Comparison of ENCODE assay signal across 20 cellular contexts in genomic region chr2:239898292-239898925, GRCh38.
"Had no signal": no experiment of that assay in that cellular context is flagged by ENCODE, and none has a peak within 500 bp of the region (broad histone marks: within the 10 kb centered on the region; RNA-seq: fewer than 3 reads in every experiment).

No MANE protein-coding gene starts in this region.

- H3K4me1 ChIP-seq: esophagus squamous epithelium, gastrocnemius medialis, prostate gland, suprapubic skin, transverse colon had no signal

- H3K36me3 Mint-ChIP-seq: activated naive CD8-positive, alpha-beta T cell treated with anti-CD3 and anti-CD28 coated beads for 36 hours; natural killer cell had no signal

- H3K36me3 ChIP-seq: esophagus squamous epithelium, gastrocnemius medialis, prostate gland, suprapubic skin, transverse colon had no signal

- H3K9me3 ChIP-seq: esophagus squamous epithelium, gastrocnemius medialis, prostate gland, suprapubic skin, transverse colon had no signal

- H3K4me3 ChIP-seq: dorsolateral prefrontal cortex, esophagus squamous epithelium, gastrocnemius medialis, prostate gland, suprapubic skin, transverse colon had no signal

- H3K27ac ChIP-seq: dorsolateral prefrontal cortex, esophagus squamous epithelium, gastrocnemius medialis, prostate gland, suprapubic skin, transverse colon had no signal

- ATAC-seq: activated T-helper 17 cell treated with anti-CD3 and anti-CD28 coated beads, Interleukin-2, amount 50 U/mL, for 72 hours; gastrocnemius medialis; left ventricle myocardium superior; natural killer cell; stimulated activated naive CD8-positive, alpha-beta T cell treated with anti-CD3 and anti-CD28 coated beads, Interleukin-15, amount 100 ng/mL, for 72 hours had no signal

- H3K4me3 Mint-ChIP-seq: activated naive CD8-positive, alpha-beta T cell treated with anti-CD3 and anti-CD28 coated beads for 36 hours; activated T-helper 17 cell treated with anti-CD3 and anti-CD28 coated beads, Interleukin-2, amount 50 U/mL, for 72 hours; central memory CD8-positive, alpha-beta T cell; natural killer cell; stimulated activated naive CD8-positive, alpha-beta T cell treated with anti-CD3 and anti-CD28 coated beads, Interleukin-15, amount 100 ng/mL, for 72 hours had no signal

- H3K9me3 Mint-ChIP-seq: activated naive CD8-positive, alpha-beta T cell treated with anti-CD3 and anti-CD28 coated beads for 36 hours; activated T-helper 17 cell treated with anti-CD3 and anti-CD28 coated beads, Interleukin-2, amount 50 U/mL, for 72 hours; central memory CD8-positive, alpha-beta T cell; natural killer cell; stimulated activated naive CD8-positive, alpha-beta T cell treated with anti-CD3 and anti-CD28 coated beads, Interleukin-15, amount 100 ng/mL, for 72 hours had no signal

- H3K4me1 Mint-ChIP-seq: activated naive CD8-positive, alpha-beta T cell treated with anti-CD3 and anti-CD28 coated beads for 36 hours; central memory CD8-positive, alpha-beta T cell; natural killer cell; stimulated activated naive CD8-positive, alpha-beta T cell treated with anti-CD3 and anti-CD28 coated beads, Interleukin-15, amount 100 ng/mL, for 72 hours had no signal

- DNase-seq: activated CD4-positive, alpha-beta T cell treated with anti-CD3 and anti-CD28 coated beads for 1 hour; activated CD4-positive, alpha-beta T cell treated with anti-CD3 and anti-CD28 coated beads, Interleukin-2, amount 50 U/mL, for 1 hour; activated naive CD4-positive, alpha-beta T cell treated with Interleukin-2 at 50 U/mL for 16 hours; activated naive CD8-positive, alpha-beta T cell treated with anti-CD3 and anti-CD28 coated beads for 36 hours; dorsolateral prefrontal cortex; esophagus squamous epithelium; gastrocnemius medialis; hippocampal formation; left ventricle myocardium superior; mammary epithelial cell; midbrain; natural killer cell; stimulated activated CD4-positive, alpha-beta T cell treated with anti-CD3 and anti-CD28 coated beads, Interleukin-4, amount 100 ng/mL, for 24 hours; stimulated activated naive CD8-positive, alpha-beta T cell treated with anti-CD3 and anti-CD28 coated beads, Interleukin-15, amount 100 ng/mL, for 72 hours; T-helper 1 cell; transverse colon had no signal

- H3K27ac Mint-ChIP-seq: activated naive CD8-positive, alpha-beta T cell treated with anti-CD3 and anti-CD28 coated beads for 36 hours; activated T-helper 17 cell treated with anti-CD3 and anti-CD28 coated beads, Interleukin-2, amount 50 U/mL, for 72 hours; natural killer cell; stimulated activated naive CD8-positive, alpha-beta T cell treated with anti-CD3 and anti-CD28 coated beads, Interleukin-15, amount 100 ng/mL, for 72 hours had no signal

- H3K27me3 ChIP-seq: dorsolateral prefrontal cortex, gastrocnemius medialis had no signal
